In the genomic region with DNA sequence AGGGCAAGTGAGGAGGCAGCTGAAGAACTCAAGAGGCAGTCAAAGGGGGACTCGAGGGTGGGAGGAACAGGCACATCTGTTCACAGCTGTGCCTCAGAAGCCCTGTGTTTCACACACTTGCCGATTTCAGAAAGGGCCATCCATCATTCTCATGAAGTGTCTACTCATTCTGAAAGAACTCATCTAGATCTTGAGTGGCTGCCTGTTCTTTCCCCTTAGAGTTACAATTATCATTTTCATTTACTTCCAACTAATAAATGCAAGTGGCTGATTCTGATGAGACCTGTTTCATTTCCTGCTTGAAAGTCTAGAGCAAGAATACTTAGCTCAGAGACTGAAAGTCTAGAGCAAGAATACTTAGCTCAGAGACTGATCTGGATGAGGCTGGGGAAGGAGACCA, we compare ENCODE assay signal across 18 cellular contexts.
"Had no signal": no experiment of that assay in that cellular context is flagged by ENCODE, and none has a peak within 500 bp of the region (broad histone marks: within the 10 kb centered on the region; RNA-seq: fewer than 3 reads in every experiment).

No MANE protein-coding gene starts in this region.

- ATAC-seq: activated T-cell treated with anti-CD3 and anti-CD28 coated beads, Interleukin-2, amount 50 U/mL, for 72 hours; left lobe of liver; pancreas had no signal

- DNase-seq: activated CD4-positive, alpha-beta T cell treated with anti-CD3 and anti-CD28 coated beads, Interleukin-2, amount 10 ng/mL, durations not matched to agents 7 days and 5 days; activated CD4-positive, CD25-positive, alpha-beta regulatory T cell; activated CD8-positive, alpha-beta memory T cell treated with anti-CD3 and anti-CD28 coated beads, Interleukin-2, amount 50 U/mL, for 48 hours; activated gamma-delta T cell treated with Interleukin-2 at 50 U/mL for 16 hours; activated T-cell treated with anti-CD3 and anti-CD28 coated beads, Interleukin-2, amount 50 U/mL, for 72 hours; amygdala; central memory CD4-positive, alpha-beta T cell; colonic mucosa; naive B cell; retina; stimulated activated CD4-positive, alpha-beta T cell treated with anti-CD3 and anti-CD28 coated beads, Interleukin-12 subunit alpha, Interleukin-12 subunit beta, amount 100 ng/mL, for 4 hours; stimulated activated CD4-positive, alpha-beta T cell treated with anti-CD3 and anti-CD28 coated beads, Interleukin-2, amount 100 ng/mL, for 24 hours; stomach; testis had no signal

- FAIRE-seq: islet of Langerhans, pancreas had no signal

- H3K9me3 ChIP-seq: colonic mucosa, esophagus muscularis mucosa, pancreas, testis had no signal

- H3K4me1 ChIP-seq: colonic mucosa, esophagus muscularis mucosa, pancreas, stomach had no signal

- H3K36me3 ChIP-seq: colonic mucosa, esophagus muscularis mucosa, pancreas, stomach had no signal

- H3K27ac ChIP-seq: colonic mucosa, esophagus muscularis mucosa, pancreas, stomach, testis had no signal

- H3K4me3 ChIP-seq: colonic mucosa, esophagus muscularis mucosa, pancreas, stomach, testis had no signal
